24 cellular contexts compared by ENCODE assay signal in genomic region chr2:239412914-239413603, GRCh38. TPM values are rescaled to one million over a fixed set of nuclear protein-coding genes. Genes with fewer than 3 reads are reported as not detected.
DNase-seq lines count a peak whose midpoint lies in the region; ATAC-seq and TF ChIP-seq lines count a peak whose summit lies in the region.
"Had no signal": no experiment of that assay in that cellular context is flagged by ENCODE, and none has a peak within 500 bp of the region (broad histone marks: within the 10 kb centered on the region; RNA-seq: fewer than 3 reads in every experiment).

No MANE protein-coding gene starts in this region.

- H3K27ac Mint-ChIP-seq in CD4-positive, CD25-positive, alpha-beta regulatory T cell, result no peak overlapping the region
- H3K27ac Mint-ChIP-seq in CD8-positive, alpha-beta memory T cell, result peak overlapping the region in 5 of 8 donors; percentile 23 to 64 (median 37)
- peak overlapping the region; percentile 2 for H3K27ac Mint-ChIP-seq in activated T-helper 17 cell treated with anti-CD3 and anti-CD28 coated beads, Interleukin-2, amount 50 U/mL, for 72 hours
- peak overlapping the region in 5 of 9 donors; percentile 15 to 76 (median 47) for H3K27ac Mint-ChIP-seq in naive thymus-derived CD4-positive, alpha-beta T cell
- H3K27ac Mint-ChIP-seq in activated CD8-positive, alpha-beta T cell treated with anti-CD3 and anti-CD28 coated beads for 36 hours, result no peak overlapping the region

- H3K36me3 Mint-ChIP-seq in CD4-positive, CD25-positive, alpha-beta regulatory T cell, result no peaks in the 10 kb centered on the region
- H3K36me3 Mint-ChIP-seq in CD8-positive, alpha-beta memory T cell, result peaks cover 0 to 9% (median 3%) of the 10 kb centered on the region in 3 donors
- H3K36me3 Mint-ChIP-seq in activated T-helper 17 cell treated with anti-CD3 and anti-CD28 coated beads, Interleukin-2, amount 50 U/mL, for 72 hours (ENCODE audit: low read depth), result no peaks in the 10 kb centered on the region
- peaks cover 0 to 7% (median 5%) of the 10 kb centered on the region in 5 donors for H3K36me3 Mint-ChIP-seq in naive thymus-derived CD4-positive, alpha-beta T cell
- no peaks in the 10 kb centered on the region for H3K36me3 Mint-ChIP-seq in activated CD8-positive, alpha-beta T cell treated with anti-CD3 and anti-CD28 coated beads for 36 hours (ENCODE audit: low read depth)

- in situ Hi-C loops in GM13977 (cut with MboI; ENCODE audit: low pct_unique_long_range_greater_than_20kb, low sequenced_read_pairs, unreplicated experiment), result no loop called here

- peak overlapping the region; percentile 28 for H3K4me3 ChIP-seq in CD4-positive, CD25-positive, alpha-beta regulatory T cell (ENCODE audit: low read depth, low read length)
- peak overlapping the region; percentile 13 for H3K4me3 ChIP-seq in CD8-positive, alpha-beta memory T cell (ENCODE audit: low read length)
- no peak overlapping the region for H3K4me3 ChIP-seq in naive thymus-derived CD4-positive, alpha-beta T cell (ENCODE audit: low read length)
- H3K4me3 ChIP-seq: GM12878, MG63 had no signal

- no peak for DNase-seq in CD4-positive, CD25-positive, alpha-beta regulatory T cell
- DNase-seq in CD8-positive, alpha-beta memory T cell, result peak in 1 of 5 donors; percentile 27
- DNase-seq in naive thymus-derived CD4-positive, alpha-beta T cell, result peak in 1 of 9 donors; percentile 27
- DNase-seq in GM13977 (ENCODE audit: low spot score), result no peak
- no peak for DNase-seq in AG20443 (ENCODE audit: low spot score)
- no peak for DNase-seq in retina
- no peak for DNase-seq in activated CD8-positive, alpha-beta T cell treated with anti-CD3 and anti-CD28 coated beads for 36 hours
- DNase-seq: COR-L47, EL, GDM1, KBM-7, MG63, NCI-H1105 treated with DMSO at 0.1 percent for 48 hours, NCI-H146, NCI-H1930, NCI-H446 treated with DMSO at 0.1 percent for 48 hours, NCI-H526 treated with DMSO at 0.1 percent for 48 hours, SHP77 had no signal

- no peaks in the 10 kb centered on the region for H3K36me3 ChIP-seq in CD4-positive, CD25-positive, alpha-beta regulatory T cell (ENCODE audit: control insufficient read depth, insufficient read depth, low read length)
- H3K36me3 ChIP-seq in CD8-positive, alpha-beta memory T cell (ENCODE audit: insufficient read depth, low read length), result no peaks in the 10 kb centered on the region
- H3K36me3 ChIP-seq in naive thymus-derived CD4-positive, alpha-beta T cell (ENCODE audit: control insufficient read depth in 2 of 3, insufficient read depth in 3 of 3, low read length in 3 of 3), result no peaks in the 10 kb centered on the region
- H3K36me3 ChIP-seq: MG63 had no signal

- peaks cover 10% of the 10 kb centered on the region for H3K27me3 Mint-ChIP-seq in CD4-positive, CD25-positive, alpha-beta regulatory T cell
- peaks cover 12 to 19% of the 10 kb centered on the region in 2 donors for H3K27me3 Mint-ChIP-seq in CD8-positive, alpha-beta memory T cell
- H3K27me3 Mint-ChIP-seq in activated T-helper 17 cell treated with anti-CD3 and anti-CD28 coated beads, Interleukin-2, amount 50 U/mL, for 72 hours, result no peaks in the 10 kb centered on the region
- H3K27me3 Mint-ChIP-seq in naive thymus-derived CD4-positive, alpha-beta T cell, result peaks cover 0 to 43% (median 0%) of the 10 kb centered on the region in 5 donors
- H3K27me3 Mint-ChIP-seq in activated CD8-positive, alpha-beta T cell treated with anti-CD3 and anti-CD28 coated beads for 36 hours, result no peaks in the 10 kb centered on the region

- H3K4me1 ChIP-seq in CD4-positive, CD25-positive, alpha-beta regulatory T cell (ENCODE audit: control insufficient read depth, insufficient read depth, low read length, poor library complexity, severe bottlenecking), result peaks cover 4% of the 10 kb centered on the region
- H3K4me1 ChIP-seq in CD8-positive, alpha-beta memory T cell (ENCODE audit: insufficient read depth, low read length), result peaks cover 21% of the 10 kb centered on the region
- H3K4me1 ChIP-seq in naive thymus-derived CD4-positive, alpha-beta T cell (ENCODE audit: control insufficient read depth in 2 of 2, insufficient read depth in 2 of 2, low read length in 2 of 2), result peaks cover 11 to 21% of the 10 kb centered on the region in 2 donors

- no peak for TF ChIP-seq CTCF in GM13977 (IDR thresholded peaks at IDR 0.05; ENCODE audit: extremely low read depth, insufficient read depth, missing control alignments)
- TF ChIP-seq CTCF in activated CD8-positive, alpha-beta T cell treated with anti-CD3 and anti-CD28 coated beads for 36 hours (IDR thresholded peaks at IDR 0.05), result no peak

- CTCF ChIA-PET in CD8-positive, alpha-beta memory T cell (lab: Charles Lee), result interaction anchor here (1.4 kb wide), 1 partner anchor 379 kb away, joined by 3 read pairs; no protein-coding TSS in a partner anchor
- CTCF ChIA-PET in naive thymus-derived CD4-positive, alpha-beta T cell (lab: Charles Lee), result no interaction called here
- CTCF ChIA-PET in activated CD8-positive, alpha-beta T cell treated with anti-CD3 and anti-CD28 coated beads for 36 hours (lab: Charles Lee), result no interaction called here

- peaks cover 6 to 24% (median 10%) of the 10 kb centered on the region in 4 donors for H3K4me1 Mint-ChIP-seq in CD4-positive, CD25-positive, alpha-beta regulatory T cell
- peaks cover 24 to 31% (median 30%) of the 10 kb centered on the region in 3 donors for H3K4me1 Mint-ChIP-seq in CD8-positive, alpha-beta memory T cell
- H3K4me1 Mint-ChIP-seq in activated T-helper 17 cell treated with anti-CD3 and anti-CD28 coated beads, Interleukin-2, amount 50 U/mL, for 72 hours, result peaks cover 14% of the 10 kb centered on the region
- H3K4me1 Mint-ChIP-seq in naive thymus-derived CD4-positive, alpha-beta T cell, result peaks cover 10 to 35% (median 27%) of the 10 kb centered on the region in 7 donors
- peaks cover 10% of the 10 kb centered on the region for H3K4me1 Mint-ChIP-seq in activated CD8-positive, alpha-beta T cell treated with anti-CD3 and anti-CD28 coated beads for 36 hours (ENCODE audit: low read depth)

- no peaks in the 10 kb centered on the region for H3K9me3 ChIP-seq in CD4-positive, CD25-positive, alpha-beta regulatory T cell (ENCODE audit: control insufficient read depth in 2 of 2, low read length in 2 of 2)
- no peaks in the 10 kb centered on the region for H3K9me3 ChIP-seq in CD8-positive, alpha-beta memory T cell (ENCODE audit: low read length)
- no peaks in the 10 kb centered on the region for H3K9me3 ChIP-seq in naive thymus-derived CD4-positive, alpha-beta T cell (ENCODE audit: control insufficient read depth in 2 of 3, low read length in 3 of 3)
- H3K9me3 ChIP-seq: MG63 had no signal

- H3K27me3 ChIP-seq in CD4-positive, CD25-positive, alpha-beta regulatory T cell (ENCODE audit: control insufficient read depth, insufficient read depth, low read length), result peaks cover 9% of the 10 kb centered on the region
- H3K27me3 ChIP-seq in CD8-positive, alpha-beta memory T cell (ENCODE audit: insufficient read depth, low read length, poor library complexity, severe bottlenecking), result no peaks in the 10 kb centered on the region
- no peaks in the 10 kb centered on the region for H3K27me3 ChIP-seq in naive thymus-derived CD4-positive, alpha-beta T cell (ENCODE audit: control insufficient read depth in 2 of 2, insufficient read depth in 2 of 2, low read length in 2 of 2)
- H3K27me3 ChIP-seq: MG63 had no signal

- peaks cover 0 to 7% (median 2%) of the 10 kb centered on the region in 7 donors for H3K9me3 Mint-ChIP-seq in CD4-positive, CD25-positive, alpha-beta regulatory T cell
- H3K9me3 Mint-ChIP-seq in CD8-positive, alpha-beta memory T cell, result peaks cover 0 to 7% (median 0%) of the 10 kb centered on the region in 5 donors
- peaks cover 3% of the 10 kb centered on the region for H3K9me3 Mint-ChIP-seq in activated T-helper 17 cell treated with anti-CD3 and anti-CD28 coated beads, Interleukin-2, amount 50 U/mL, for 72 hours
- H3K9me3 Mint-ChIP-seq in naive thymus-derived CD4-positive, alpha-beta T cell, result peaks cover 0 to 9% (median 2%) of the 10 kb centered on the region in 11 donors
- H3K9me3 Mint-ChIP-seq in activated CD8-positive, alpha-beta T cell treated with anti-CD3 and anti-CD28 coated beads for 36 hours, result peaks cover 5% of the 10 kb centered on the region

- no peak for ATAC-seq in CD4-positive, CD25-positive, alpha-beta regulatory T cell (ENCODE audit: low read depth in 2 of 2)
- ATAC-seq in activated T-helper 17 cell treated with anti-CD3 and anti-CD28 coated beads, Interleukin-2, amount 50 U/mL, for 72 hours (replicated peaks), result no peak
- ATAC-seq in naive thymus-derived CD4-positive, alpha-beta T cell, result no peak
- no peak for ATAC-seq in activated CD8-positive, alpha-beta T cell treated with anti-CD3 and anti-CD28 coated beads for 36 hours
- ATAC-seq: GM12878, HCT116, Panc1 had no signal

- H3K27ac ChIP-seq in CD4-positive, CD25-positive, alpha-beta regulatory T cell (ENCODE audit: insufficient read depth, low read length, poor library complexity, severe bottlenecking), result no peak overlapping the region
- H3K27ac ChIP-seq in CD8-positive, alpha-beta memory T cell (ENCODE audit: low read depth, low read length), result no peak overlapping the region
- no peak overlapping the region for H3K27ac ChIP-seq in naive thymus-derived CD4-positive, alpha-beta T cell (ENCODE audit: low read depth, low read length)
- H3K27ac ChIP-seq: C4-2B, RWPE1 had no signal

- H3K4me3 Mint-ChIP-seq in CD4-positive, CD25-positive, alpha-beta regulatory T cell, result peak overlapping the region in 1 of 4 donors; percentile 7
- peak overlapping the region; percentile 5 to 67 (median 46) for H3K4me3 Mint-ChIP-seq in CD8-positive, alpha-beta memory T cell
- no peak overlapping the region for H3K4me3 Mint-ChIP-seq in activated T-helper 17 cell treated with anti-CD3 and anti-CD28 coated beads, Interleukin-2, amount 50 U/mL, for 72 hours
- H3K4me3 Mint-ChIP-seq in naive thymus-derived CD4-positive, alpha-beta T cell, result peak overlapping the region in 9 of 10 donors; percentile 23 to 64 (median 48)
- H3K4me3 Mint-ChIP-seq in activated CD8-positive, alpha-beta T cell treated with anti-CD3 and anti-CD28 coated beads for 36 hours, result no peak overlapping the region

- POLR2A ChIA-PET in CD8-positive, alpha-beta memory T cell (lab: Charles Lee), result no interaction called here
- POLR2A ChIA-PET in naive thymus-derived CD4-positive, alpha-beta T cell (lab: Charles Lee), result interaction anchor here (0.6 to 1.5 kb wide), 4 partner anchors 9 to 192 kb away, joined by 4 to 6 read pairs (median 4); partner anchors contain the start of gene HDAC4
- POLR2A ChIA-PET in activated CD8-positive, alpha-beta T cell treated with anti-CD3 and anti-CD28 coated beads for 36 hours (lab: Charles Lee), result interaction anchor here (1.4 kb wide), 1 partner anchor 10 kb away, joined by 4 read pairs; no protein-coding TSS in a partner anchor

- intact Hi-C loops in naive thymus-derived CD4-positive, alpha-beta T cell (cut with micrococcal nuclease), result no loop called here
- intact Hi-C loops in activated CD8-positive, alpha-beta T cell treated with anti-CD3 and anti-CD28 coated beads for 36 hours (cut with micrococcal nuclease), result no loop called here

RNA-seq across cellular contexts. Expression of gene HDAC4, which starts 12.2 kb away (rescaled TPM):
- total RNA-seq in CD4-positive, CD25-positive, alpha-beta regulatory T cell, result 118 TPM
- polyA plus RNA-seq in CD4-positive, CD25-positive, alpha-beta regulatory T cell, result 1 to 10 TPM; 6.5 to 9.0 (median 7.9) TPM
- total RNA-seq in CD8-positive, alpha-beta memory T cell, result 10 to 100 TPM; 24.0 to 28.8 TPM
- 8.3 TPM for polyA plus RNA-seq in CD8-positive, alpha-beta memory T cell
- 10 to 100 TPM; 34.3 to 52.9 TPM for total RNA-seq in activated T-helper 17 cell treated with anti-CD3 and anti-CD28 coated beads, Interleukin-2, amount 50 U/mL, for 72 hours
- total RNA-seq in naive thymus-derived CD4-positive, alpha-beta T cell, result 100 to 1,000 TPM in 1 of 5 experiments, 10 to 100 TPM in 4; 42.3 to 101 (median 62.3) TPM
- polyA plus RNA-seq in naive thymus-derived CD4-positive, alpha-beta T cell, result 10 to 100 TPM in 1 of 2 donors, 1 to 10 TPM in 1; 7.4 to 11.6 TPM
- 10 to 100 TPM; 22.6 to 24.5 TPM for total RNA-seq in activated CD8-positive, alpha-beta T cell treated with anti-CD3 and anti-CD28 coated beads for 36 hours

Comparison
In these comparisons a context has a peak if more than half of its experiments do, and no peak if none do; other contexts are left out.
1. H3K27ac Mint-ChIP-seq: peak in CD8-positive, alpha-beta memory T cell (5 of 8), activated T-helper 17 cell treated with anti-CD3 and anti-CD28 coated beads, Interleukin-2, amount 50 U/mL, for 72 hours (single experiment) and naive thymus-derived CD4-positive, alpha-beta T cell (5 of 9); none in CD4-positive, CD25-positive, alpha-beta regulatory T cell (0 of 3) and activated CD8-positive, alpha-beta T cell treated with anti-CD3 and anti-CD28 coated beads for 36 hours (single experiment).
2. H3K4me3 Mint-ChIP-seq: peak in CD8-positive, alpha-beta memory T cell (7 of 7) and naive thymus-derived CD4-positive, alpha-beta T cell (9 of 10); none in activated T-helper 17 cell treated with anti-CD3 and anti-CD28 coated beads, Interleukin-2, amount 50 U/mL, for 72 hours (single experiment) and activated CD8-positive, alpha-beta T cell treated with anti-CD3 and anti-CD28 coated beads for 36 hours (single experiment).